ENCODE assay signal across 34 cellular contexts in genomic region chr2:29664578-29664977, GRCh38.
"Had no signal": no experiment of that assay in that cellular context is flagged by ENCODE, and none has a peak within 500 bp of the region (broad histone marks: within the 10 kb centered on the region; RNA-seq: fewer than 3 reads in every experiment).

No MANE protein-coding gene starts in this region.

- H3K9ac ChIP-seq: KMS-11 had no signal

- H3K4me2 ChIP-seq: KMS-11 had no signal

- DNase-seq: Karpas-422, Kasumi-1, MG63, MM.1S, MV-4-11, NCI-H1048, NCI-H1092, NCI-H1092 treated with DMSO at 0.1 percent for 48 hours, NCI-H1105, NCI-H1105 treated with DMSO at 0.1 percent for 48 hours, NCI-H1417, NCI-H1417 treated with DMSO at 0.1 percent for 48 hours, NCI-H1436, NCI-H1436 treated with DMSO at 0.1 percent for 48 hours, NCI-H146, NCI-H1694, NCI-H1694 treated with DMSO at 0.1 percent for 48 hours, NCI-H187, NCI-H187 treated with DMSO at 0.1 percent for 48 hours, NCI-H1930, NCI-H2029, NCI-H2029 treated with DMSO at 0.1 percent for 48 hours, NCI-H2081, NCI-H2081 treated with DMSO at 0.1 percent for 48 hours, NCI-H2107, NCI-H2171, NCI-H2171 treated with DMSO at 0.1 percent for 48 hours, NCI-H2227 treated with DMSO at 0.1 percent for 48 hours, NCI-H226, NCI-H345, NCI-H446, NCI-H446 treated with DMSO at 0.1 percent for 48 hours, NCI-H510A had no signal

- H3K36me3 ChIP-seq: MG63 had no signal

- H3K27ac ChIP-seq: KMS-11 had no signal

- H3K27me3 ChIP-seq: MG63 had no signal

- H3K4me3 ChIP-seq: MG63 had no signal
